In genomic region chr22:37557321-37558001, GRCh38 we compare ENCODE assay signal across 18 cellular contexts. TPM values are rescaled to one million over a fixed set of nuclear protein-coding genes. Genes with fewer than 3 reads are reported as not detected.
A peak's percentile ranks its signal among the peaks of the same experiment; 100 is the strongest.
DNase-seq lines count a peak whose midpoint lies in the region; ATAC-seq and TF ChIP-seq lines count a peak whose summit lies in the region.
"Had no signal": no experiment of that assay in that cellular context is flagged by ENCODE, and none has a peak within 500 bp of the region (broad histone marks: within the 10 kb centered on the region; RNA-seq: fewer than 3 reads in every experiment).

No MANE protein-coding gene starts in this region.

- H3K9me3 ChIP-seq in right atrium auricular region (no peaks in the 10 kb centered on the region), mucosa of stomach (ENCODE audit: control insufficient read depth, low read length) (no peaks in the 10 kb centered on the region), stomach (no peaks in the 10 kb centered on the region)
- H3K9me3 ChIP-seq: BLaER1 treated with 17β-estradiol and CSF1 and Interleukin-3, amounts not matched to agents 10 nM and 100 nM; tibial artery had no signal

- ATAC-seq in HG02759 (IDR thresholded peaks at IDR 0.05; ENCODE audit: unreplicated experiment): no peak
- ATAC-seq in HG02885 (IDR thresholded peaks at IDR 0.05; ENCODE audit: poor library complexity, unreplicated experiment): no peak
- ATAC-seq: stimulated activated effector memory CD8-positive, alpha-beta T cell treated with anti-CD3 and anti-CD28 coated beads, Interleukin-12 subunit alpha, Interleukin-12 subunit beta, amount 100 ng/mL, for 72 hours had no signal

- H3K27me3 ChIP-seq in right atrium auricular region (no peaks in the 10 kb centered on the region), mucosa of stomach (ENCODE audit: control insufficient read depth, insufficient read depth, low read length) (no peaks in the 10 kb centered on the region), stomach (peaks cover 0 to 21% (median 0%) of the 10 kb centered on the region in 3 donors)
- H3K27me3 ChIP-seq: tibial artery had no signal

- DNase-seq in DMS53 (lab: John Stamatoyannopoulos, UW) (peak; percentile 39), DMS53 treated with DMSO at 0.1 percent for 48 hours (lab: John Stamatoyannopoulos, UW; ENCODE audit: unreplicated experiment) (no peak), right atrium auricular region (ENCODE audit: low spot score) (no peak), stomach (no peak), H4 (ENCODE audit: low spot score) (no peak)
- DNase-seq: activated naive CD4-positive, alpha-beta T cell treated with anti-CD3 and anti-CD28 coated beads, Interleukin-2, amount 50 U/mL, for 16 hours; activated T-cell treated with anti-CD3 and anti-CD28 coated beads, Interleukin-2, amount 50 U/mL, for 1 hour; mammary epithelial cell; NCI-H1048; NCI-H2107; tibial artery had no signal

- intact Hi-C loops in stomach (cut with DNase I; ENCODE audit: low total_unique reads): no loop called here

- no peak for TF ChIP-seq CTCF in right atrium auricular region (IDR thresholded peaks at IDR 0.05)
- no peak for TF ChIP-seq CTCF in stomach (IDR thresholded peaks at IDR 0.05)

- H3K9ac ChIP-seq in mucosa of stomach (ENCODE audit: low read length): peak overlapping the region; percentile 45
- H3K9ac ChIP-seq: BLaER1 treated with 17β-estradiol and CSF1 and Interleukin-3, amounts not matched to agents 10 nM and 100 nM had no signal

- H3K36me3 ChIP-seq in right atrium auricular region (no peaks in the 10 kb centered on the region), mucosa of stomach (ENCODE audit: control insufficient read depth, insufficient read depth, low read length) (peaks cover 6% of the 10 kb centered on the region), stomach (no peaks in the 10 kb centered on the region)
- H3K36me3 ChIP-seq: BLaER1 treated with 17β-estradiol and CSF1 and Interleukin-3, amounts not matched to agents 10 nM and 100 nM; tibial artery had no signal

- 39 to 63% (median 50%) methylated on average over 7 of the region's 7 CpGs for WGBS in stomach, 5 donors

- H3K27ac ChIP-seq in right atrium auricular region (peak overlapping the region; percentile 55 to 58), stomach (peak overlapping the region; percentile 98 to 100 (median 99))
- H3K27ac ChIP-seq: 22Rv1; BLaER1 treated with 17β-estradiol and CSF1 and Interleukin-3, amounts not matched to agents 10 nM and 100 nM; tibial artery had no signal

- TF ChIP-seq EP300 in stomach (IDR thresholded peaks at IDR 0.05): no peak

- no peak for TF ChIP-seq POLR2A in stomach (IDR thresholded peaks at IDR 0.05)

- H3K4me1 ChIP-seq in right atrium auricular region (peaks cover 0 to 51% of the 10 kb centered on the region in 2 donors), mucosa of stomach (ENCODE audit: control insufficient read depth, insufficient read depth, low read length) (peaks cover 42% of the 10 kb centered on the region), stomach (peaks cover 45 to 58% (median 52%) of the 10 kb centered on the region in 4 donors)

- H3K4me3 ChIP-seq in right atrium auricular region (no peak overlapping the region), mucosa of stomach (ENCODE audit: low read length) (no peak overlapping the region), stomach (no peak overlapping the region)
- H3K4me3 ChIP-seq: BLaER1 treated with 17β-estradiol and CSF1 and Interleukin-3, amounts not matched to agents 10 nM and 100 nM; tibial artery had no signal

RNA-seq across cellular contexts. Expression of gene CDC42EP1, which starts 2.8 kb away (rescaled TPM):
- 10 to 100 TPM; 20.7 to 34.8 TPM for total RNA-seq in right atrium auricular region
- total RNA-seq in stomach: 100 to 1,000 TPM in 2 of 5 donors, 10 to 100 TPM in 3; 28.6 to 195 (median 66.3) TPM
- 100 to 1,000 TPM in 1 of 3 donors, 10 to 100 TPM in 2; 70.2 to 112 (median 90.1) TPM for polyA plus RNA-seq in stomach
- 7.6 and 9.5 TPM in 2 replicates for total RNA-seq in H4 (2014; rRNA removed; shearing (Covaris generic))

RNA-seq across cellular contexts. Expression of gene LGALS2, which starts 22.4 kb away (rescaled TPM):
- total RNA-seq in right atrium auricular region (not detected), stomach (1 to 10 TPM in 1 of 5 donors, not detected in 4; 4.2 TPM)
- polyA plus RNA-seq in stomach: 1 to 10 TPM; 4.1 to 7.1 (median 5.0) TPM
- not detected in 2 replicates for total RNA-seq in H4 (2014; rRNA removed; shearing (Covaris generic))
- total RNA-seq: mammary epithelial cell had no signal
- polyA plus RNA-seq: mammary epithelial cell had no signal

RNA-seq across cellular contexts. Expression of gene CARD10, which starts 38.2 kb away (rescaled TPM):
- total RNA-seq in right atrium auricular region (1 to 10 TPM; 4.2 to 5.8 TPM), stomach (100 to 1,000 TPM in 1 of 5 donors, 10 to 100 TPM in 2, 1 to 10 TPM in 2; 5.5 to 120 (median 28.4) TPM)
- polyA plus RNA-seq in stomach: 10 to 100 TPM; 11.3 to 17.8 (median 13.6) TPM
- 2.8 and 3.9 TPM in 2 replicates for total RNA-seq in H4 (2014; rRNA removed; shearing (Covaris generic))
- polyA plus RNA-seq: IgD-negative memory B cell had no signal

RNA-seq across cellular contexts. Expression of gene GGA1, which starts 51.2 kb away (rescaled TPM):
- 10 to 100 TPM; 17.7 to 29.0 TPM for total RNA-seq in right atrium auricular region
- total RNA-seq in stomach: 10 to 100 TPM; 39.5 to 87.9 (median 55.6) TPM
- polyA plus RNA-seq in stomach: 10 to 100 TPM; 30.3 to 43.6 (median 34.1) TPM
- total RNA-seq in H4 (2014; rRNA removed; shearing (Covaris generic)): 8.2 and 31.3 TPM in 2 replicates
